ENCODE assay signal across 20 cellular contexts in genomic region chr7:74068378-74069085, GRCh38. TPM values are rescaled to one million over a fixed set of nuclear protein-coding genes. Genes with fewer than 3 reads are reported as not detected.
DNase-seq lines count a peak whose midpoint lies in the region; ATAC-seq and TF ChIP-seq lines count a peak whose summit lies in the region.
"Had no signal": no experiment of that assay in that cellular context is flagged by ENCODE, and none has a peak within 500 bp of the region (broad histone marks: within the 10 kb centered on the region; RNA-seq: fewer than 3 reads in every experiment).

No MANE protein-coding gene starts in this region.

- TF ChIP-seq RAD21 in HCT116 (IDR thresholded peaks at IDR 0.05; ENCODE audit: low read depth) = no peak

- no peak for ATAC-seq in HCT116
- peak; percentile 9 for ATAC-seq in sciatic nerve

- H3K27ac ChIP-seq in HCT116 (ENCODE audit: low read depth, low read length) = no peak overlapping the region
- H3K27ac ChIP-seq in OCI-LY7 (ENCODE audit: low read depth, low read length, poor library complexity, severe bottlenecking) = no peak overlapping the region
- H3K27ac ChIP-seq in MM.1S (ENCODE audit: low read length) = no peak overlapping the region
- H3K27ac ChIP-seq: SK-N-MC, suprapubic skin had no signal

- RAD21 ChIA-PET in HCT116 (lab: Charles Lee; ENCODE audit: low non-redundant PET in 1 of 2, low total read pairs in 2 of 2, uncharacterized antibody in 2 of 2, unreplicated experiment in 2 of 2) = interaction anchor here in 1 of 2 experiments (0.6 kb wide), 1 partner anchor 115 kb away, joined by 3 read pairs; no protein-coding TSS in a partner anchor

- no peaks in the 10 kb centered on the region for H3K9me3 ChIP-seq in HCT116 (ENCODE audit: control insufficient read depth in 1 of 2, insufficient read depth in 1 of 2, low read depth in 1 of 2, low read length in 2 of 2)
- H3K9me3 ChIP-seq in OCI-LY7 (ENCODE audit: low read length) = no peaks in the 10 kb centered on the region
- H3K9me3 ChIP-seq in MM.1S (replicated peaks; ENCODE audit: insufficient read depth, low read length) = no peaks in the 10 kb centered on the region
- H3K9me3 ChIP-seq: sigmoid colon, suprapubic skin, uterus had no signal

- no peaks in the 10 kb centered on the region for H3K9me3 Mint-ChIP-seq in immature natural killer cell
- H3K9me3 Mint-ChIP-seq: activated naive CD8-positive, alpha-beta T cell treated with anti-CD3 and anti-CD28 coated beads, Interleukin-2, amount 10 ng/mL, durations not matched to agents 7 days and 5 days; CD4-positive, alpha-beta T cell; stimulated activated naive B cell treated with anti-CD40 and anti-IgM and Interleukin-4, amounts not matched to agents 10 μg/mL and 1 μg/mL and 100 μg/mL, for 72 hours had no signal

- no peak overlapping the region for H3K4me3 ChIP-seq in HCT116 (replicated peaks in 1 of 2; ENCODE audit: low read depth in 1 of 2, low read length in 2 of 2)
- no peak overlapping the region for H3K4me3 ChIP-seq in OCI-LY7 (ENCODE audit: low read depth, low read length, poor library complexity, severe bottlenecking)
- H3K4me3 ChIP-seq in MM.1S (ENCODE audit: low read length) = no peak overlapping the region
- H3K4me3 ChIP-seq: lung, sigmoid colon, SK-N-MC, suprapubic skin, uterus had no signal

- peaks cover 0 to 8% (median 0%) of the 10 kb centered on the region in 3 donors for H3K27me3 Mint-ChIP-seq in immature natural killer cell (ENCODE audit: low read depth in 3 of 3)
- H3K27me3 Mint-ChIP-seq: activated naive CD8-positive, alpha-beta T cell treated with anti-CD3 and anti-CD28 coated beads, Interleukin-2, amount 10 ng/mL, durations not matched to agents 7 days and 5 days; CD4-positive, alpha-beta T cell; stimulated activated naive B cell treated with anti-CD40 and anti-IgM and Interleukin-4, amounts not matched to agents 10 μg/mL and 1 μg/mL and 100 μg/mL, for 72 hours; T-helper 17 cell had no signal

- H3K27me3 ChIP-seq in HCT116 (ENCODE audit: insufficient read depth, low read length) = no peaks in the 10 kb centered on the region
- H3K27me3 ChIP-seq in MM.1S (replicated peaks; ENCODE audit: insufficient read depth, low read length) = no peaks in the 10 kb centered on the region
- H3K27me3 ChIP-seq: sigmoid colon, suprapubic skin, uterus had no signal

- no peaks in the 10 kb centered on the region for H3K36me3 ChIP-seq in HCT116 (ENCODE audit: control insufficient read depth in 1 of 2, insufficient read depth in 2 of 2, low read length in 2 of 2)
- no peaks in the 10 kb centered on the region for H3K36me3 ChIP-seq in OCI-LY7 (ENCODE audit: insufficient read depth, low read length)
- H3K36me3 ChIP-seq in MM.1S (replicated peaks; ENCODE audit: insufficient read depth, low read length) = no peaks in the 10 kb centered on the region
- H3K36me3 ChIP-seq: uterus had no signal

- TF ChIP-seq CTCF in HCT116 (IDR thresholded peaks at IDR 0.05 in 2 of 3, conservative IDR thresholded peaks at IDR 0.05 in 1 of 3; ENCODE audit: borderline replicate concordance in 1 of 3, insufficient read depth in 1 of 3, low read depth in 2 of 3, low read length in 2 of 3) = no peak
- TF ChIP-seq CTCF in OCI-LY7 (conservative IDR thresholded peaks at IDR 0.05; ENCODE audit: low read length) = no peak
- TF ChIP-seq CTCF in MM.1S (IDR thresholded peaks at IDR 0.05; ENCODE audit: low read length) = no peak

- H4K20me1 ChIP-seq in HCT116 (ENCODE audit: insufficient read depth) (no peaks in the 10 kb centered on the region), OCI-LY7 (ENCODE audit: insufficient read depth, low read length) (no peaks in the 10 kb centered on the region), MM.1S (ENCODE audit: insufficient read depth, low read length) (no peaks in the 10 kb centered on the region)

- intact Hi-C loops in HCT116 (cut with micrococcal nuclease) (loop anchor here (2.0 to 5.0 kb wide), 3 partner anchors 114 to 334 kb away; no protein-coding TSS in a partner anchor), OCI-LY7 (cut with micrococcal nuclease; ENCODE audit: unreplicated experiment) (loop anchor here (1.0 to 2.0 kb wide), 2 partner anchors 32 to 135 kb away; no protein-coding TSS in a partner anchor), sciatic nerve (cut with DNase I) (loop anchor here (10.0 kb wide), 1 partner anchor 336 kb away; no protein-coding TSS in a partner anchor)

- H3K9me2 ChIP-seq in HCT116 (ENCODE audit: insufficient read depth) (no peaks in the 10 kb centered on the region), OCI-LY7 (ENCODE audit: insufficient read depth, low read length) (no peaks in the 10 kb centered on the region), MM.1S (replicated peaks; ENCODE audit: insufficient read depth, low read length) (no peaks in the 10 kb centered on the region)

- no peaks in the 10 kb centered on the region for H3K36me3 Mint-ChIP-seq in immature natural killer cell
- H3K36me3 Mint-ChIP-seq: activated naive CD8-positive, alpha-beta T cell treated with anti-CD3 and anti-CD28 coated beads, Interleukin-2, amount 10 ng/mL, durations not matched to agents 7 days and 5 days; stimulated activated naive B cell treated with anti-CD40 and anti-IgM and Interleukin-4, amounts not matched to agents 10 μg/mL and 1 μg/mL and 100 μg/mL, for 72 hours had no signal

- H3K79me2 ChIP-seq in HCT116 (ENCODE audit: insufficient read depth, low read length) (no peaks in the 10 kb centered on the region), OCI-LY7 (ENCODE audit: insufficient read depth, low read depth, low read length) (no peaks in the 10 kb centered on the region), MM.1S (ENCODE audit: low read length) (no peaks in the 10 kb centered on the region)

- TF ChIP-seq POLR2A in HCT116 (IDR thresholded peaks at IDR 0.05; ENCODE audit: borderline replicate concordance, extremely low read depth, insufficient read depth, insufficient read length) (no peak), erythroblast (IDR thresholded peaks at IDR 0.05; ENCODE audit: low read length) (no peak)

- H3K4me3 Mint-ChIP-seq in immature natural killer cell = no peak overlapping the region
- H3K4me3 Mint-ChIP-seq: activated naive CD8-positive, alpha-beta T cell treated with anti-CD3 and anti-CD28 coated beads, Interleukin-2, amount 10 ng/mL, durations not matched to agents 7 days and 5 days; CD4-positive, alpha-beta T cell; stimulated activated naive B cell treated with anti-CD40 and anti-IgM and Interleukin-4, amounts not matched to agents 10 μg/mL and 1 μg/mL and 100 μg/mL, for 72 hours; T-helper 17 cell had no signal

- H3K4me2 ChIP-seq in HCT116 (ENCODE audit: low read length) = peak overlapping the region; percentile 18; the same call in 1 of the 2 replicates
- no peak overlapping the region; the same call in 1 of the 2 replicates for H3K4me2 ChIP-seq in OCI-LY7 (ENCODE audit: low read length)
- H3K4me2 ChIP-seq in MM.1S (ENCODE audit: low read depth, low read length) = no peak overlapping the region

- peaks cover 0 to 1% of the 10 kb centered on the region in 2 donors for H3K4me1 Mint-ChIP-seq in immature natural killer cell
- H3K4me1 Mint-ChIP-seq: stimulated activated naive B cell treated with anti-CD40 and anti-IgM and Interleukin-4, amounts not matched to agents 10 μg/mL and 1 μg/mL and 100 μg/mL, for 72 hours had no signal

- H3K4me1 ChIP-seq in HCT116 (ENCODE audit: control insufficient read depth in 1 of 2, insufficient read depth in 2 of 2, low read length in 2 of 2) = peaks cover 5 to 17% of the 10 kb centered on the region in 2 experiments
- H3K4me1 ChIP-seq in OCI-LY7 (ENCODE audit: insufficient read depth, low read length, poor library complexity, severe bottlenecking) = peaks cover 12% of the 10 kb centered on the region
- no peaks in the 10 kb centered on the region for H3K4me1 ChIP-seq in MM.1S (ENCODE audit: low read length)
- H3K4me1 ChIP-seq: sigmoid colon, uterus had no signal

- CTCF ChIA-PET in HCT116 (lab: Charles Lee) (interaction anchor here (0.7 to 3.2 kb wide), 5 partner anchors 10 to 332 kb away, joined by 3 to 12 read pairs (median 6); no protein-coding TSS in a partner anchor), OCI-LY7 (lab: Charles Lee; ENCODE audit: unreplicated experiment) (interaction anchor here (0.6 to 2.0 kb wide), 4 partner anchors 24 to 132 kb away, joined by 3 to 10 read pairs (median 4); no protein-coding TSS in a partner anchor)

- DNase-seq in HCT116 (ENCODE audit: low read depth, low spot score) (no peak), OCI-LY7 (ENCODE audit: low spot score) (no peak), immature natural killer cell (no peak), sciatic nerve (ENCODE audit: low spot score) (no peak), NK-92 (lab: John Stamatoyannopoulos, UW; ENCODE audit: unreplicated experiment) (no peak), MM.1S (no peak), erythroblast (lab: John Stamatoyannopoulos, UW) (no peak), KG1 (lab: John Stamatoyannopoulos, UW) (no peak)

- no TSS peak for BruUV-seq in HCT116 (replicated peaks; lab: Mats Ljungman, UMichigan)
- BruUV-seq in OCI-LY7 (replicated peaks; lab: Mats Ljungman, UMichigan) = no TSS peak

- no peaks in the 10 kb centered on the region for H3F3A ChIP-seq in MM.1S (ENCODE audit: insufficient read depth, low read length)

- POLR2A ChIA-PET in HCT116 (lab: Charles Lee) = interaction anchor here (1.2 kb wide), 1 partner anchor 134 kb away, joined by 3 read pairs; no protein-coding TSS in a partner anchor
- POLR2A ChIA-PET in OCI-LY7 (lab: Charles Lee) = interaction anchor here (0.6 to 1.8 kb wide), 4 partner anchors 15 to 137 kb away, joined by 3 to 11 read pairs (median 6); partner anchors contain the start of gene LIMK1

- H3K27ac Mint-ChIP-seq in immature natural killer cell = peak overlapping the region in 4 of 6 donors; percentile 21 to 69 (median 49)
- H3K27ac Mint-ChIP-seq: activated naive CD8-positive, alpha-beta T cell treated with anti-CD3 and anti-CD28 coated beads, Interleukin-2, amount 10 ng/mL, durations not matched to agents 7 days and 5 days; CD4-positive, alpha-beta T cell; stimulated activated naive B cell treated with anti-CD40 and anti-IgM and Interleukin-4, amounts not matched to agents 10 μg/mL and 1 μg/mL and 100 μg/mL, for 72 hours; T-helper 17 cell had no signal

- H3K9ac ChIP-seq in HCT116 (ENCODE audit: low read length) (no peak overlapping the region), MM.1S (ENCODE audit: low read length) (no peak overlapping the region)

- H2AFZ ChIP-seq in HCT116 (ENCODE audit: low read depth, low read length, poor library complexity, severe bottlenecking) (peak overlapping the region; percentile 37), OCI-LY7 (ENCODE audit: low read length) (peak overlapping the region; percentile 40; the same call in 1 of the 2 replicates), MM.1S (ENCODE audit: low read length) (no peak overlapping the region)

RNA-seq across cellular contexts. Expression of gene LIMK1, which starts 15.1 kb away (rescaled TPM):
- 56.3 TPM for total RNA-seq in HCT116 (2021; ENCODE audit: unreplicated experiment)
- 43.5 and 53.3 TPM in 2 replicates for polyA plus RNA-seq in HCT116 (2012)
- total RNA-seq in OCI-LY7 (2014; rRNA removed; shearing (Covaris generic)) = 21.9 and 31.7 TPM in 2 replicates
- total RNA-seq in OCI-LY7 (2022) = 59.7 and 67.3 TPM in 2 replicates
- 10 to 100 TPM in 2 of 3 donors, 1 to 10 TPM in 1; 8.2 to 38.1 (median 18.8) TPM for polyA plus RNA-seq in immature natural killer cell
- 17.6 TPM for total RNA-seq in sciatic nerve

RNA-seq across cellular contexts. Expression of gene ELN, which starts 40.6 kb away (rescaled TPM):
- total RNA-seq in HCT116 (2021; ENCODE audit: unreplicated experiment) = 0.17 TPM
- 0.07 and 0.09 TPM in 2 replicates for polyA plus RNA-seq in HCT116 (2012)
- not detected in 2 replicates for total RNA-seq in OCI-LY7 (2014; rRNA removed; shearing (Covaris generic))
- total RNA-seq in OCI-LY7 (2022) = not detected in 2 replicates
- not detected for polyA plus RNA-seq in immature natural killer cell
- 62.8 TPM for total RNA-seq in sciatic nerve
- total RNA-seq: activated naive CD8-positive, alpha-beta T cell treated with anti-CD3 and anti-CD28 coated beads, Interleukin-2, amount 10 ng/mL, durations not matched to agents 7 days and 5 days; CD4-positive, alpha-beta T cell; HT1080; kidney epithelial cell; T-helper 17 cell had no signal
- polyA plus RNA-seq: neural cell had no signal

Comparison
In these comparisons a context has a peak if more than half of its experiments do, and no peak if none do; other contexts are left out.
1. RNA of gene ELN, which starts 40.6 kb away (total RNA-seq): 62.8 TPM in sciatic nerve (single experiment); 0.17 TPM in HCT116 (single experiment) and not detected in OCI-LY7; every median in the first group is over 10 times any median in the second.